8 cellular contexts compared by ENCODE assay signal in the genomic region with DNA sequence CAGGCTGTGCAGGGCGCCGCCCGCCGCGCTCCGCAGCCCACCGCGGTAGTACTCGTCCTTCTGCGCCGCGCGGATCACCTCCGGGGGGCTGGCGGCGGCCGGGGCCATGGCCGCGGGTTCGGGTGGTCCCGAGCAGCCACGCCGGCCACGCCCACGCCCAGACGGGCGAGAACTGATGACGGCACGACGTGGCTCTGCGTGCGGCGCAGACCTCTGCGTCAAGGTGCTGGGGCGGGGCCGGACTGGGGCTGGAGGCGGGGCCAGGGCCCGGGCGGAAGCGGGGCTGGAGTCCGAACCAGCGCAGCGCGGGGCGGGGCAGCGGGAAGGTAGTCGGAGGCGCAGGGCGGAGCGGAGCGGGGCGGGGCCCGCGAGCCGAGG. TPM values are rescaled to one million over a fixed set of nuclear protein-coding genes. Genes with fewer than 3 reads are reported as not detected.
A peak's percentile ranks its signal among the peaks of the same experiment; 100 is the strongest.
DNase-seq lines count a peak whose midpoint lies in the region; ATAC-seq, FAIRE-seq and TF ChIP-seq lines count a peak whose summit lies in the region.

Gene PEX10, minus strand, starts transcription at position 170 of the 378 bp plus-strand sequence. Its CDS starts 62 bp downstream, at position 108.

- H4K20me1 ChIP-seq in OCI-LY7 (ENCODE audit: insufficient read depth, low read length) (no peaks in the 10 kb centered on the region), endothelial cell of umbilical vein (replicated peaks; ENCODE audit: control insufficient read depth, extremely low read depth, insufficient read depth, low read length) (no peaks in the 10 kb centered on the region)

- H3K4me1 ChIP-seq in OCI-LY7 (ENCODE audit: insufficient read depth, low read length, poor library complexity, severe bottlenecking) (peaks cover 48% of the 10 kb centered on the region), endothelial cell of umbilical vein (ENCODE audit: control insufficient read depth, extremely low read depth, insufficient read depth, low read length) (peaks cover 10% of the 10 kb centered on the region)

- H3K4me3 ChIP-seq in OCI-LY7 (ENCODE audit: low read depth, low read length, poor library complexity, severe bottlenecking), result peak within 1 kb of the TSS; percentile 98
- H3K4me3 ChIP-seq in endothelial cell of umbilical vein (replicated peaks in 1 of 3; ENCODE audit: insufficient read depth in 1 of 3, low read depth in 1 of 3, low read length in 3 of 3), result peak within 1 kb of the TSS; percentile 57 to 85 (median 71)

- H3K9ac ChIP-seq in endothelial cell of umbilical vein (replicated peaks; ENCODE audit: extremely low read depth, insufficient read depth, low read length), result peak within 1 kb of the TSS; percentile 78

- peak within 1 kb of the TSS; percentile 80 for H2AFZ ChIP-seq in OCI-LY7 (ENCODE audit: low read length)
- H2AFZ ChIP-seq in endothelial cell of umbilical vein (ENCODE audit: low read depth, low read length), result peak within 1 kb of the TSS; percentile 58

- no peaks in the 10 kb centered on the region for H3K9me3 ChIP-seq in OCI-LY7 (ENCODE audit: low read length)
- no peaks in the 10 kb centered on the region for H3K9me3 ChIP-seq in endothelial cell of umbilical vein (replicated peaks; ENCODE audit: control insufficient read depth, insufficient read depth, low read length)

- no peaks in the 10 kb centered on the region for H3K9me1 ChIP-seq in endothelial cell of umbilical vein (replicated peaks; ENCODE audit: control insufficient read depth, extremely low read depth, insufficient read depth, low read length)

- dilution Hi-C loops in endothelial cell of umbilical vein (cut with MboI; ENCODE audit: extremely low pct_ligation_motif_present, low sequenced_read_pairs), result no loop called here

- H3K27me3 ChIP-seq in endothelial cell of umbilical vein (ENCODE audit: control insufficient read depth in 2 of 2, insufficient read depth in 2 of 2, low read length in 2 of 2), result no peaks in the 10 kb centered on the region

- FAIRE-seq in D721Med (lab: Jason Lieb, UNC) (no peak), endothelial cell of umbilical vein (lab: Jason Lieb, UNC) (peak; percentile 87)

- DNase-seq in D721Med (ENCODE audit: insufficient read length, low spot score) (peak; percentile 64), HuH-7 (ENCODE audit: low spot score) (peak; percentile 92), OCI-LY7 (ENCODE audit: low spot score) (peak; percentile 97), activated T-cell treated with anti-CD3 and anti-CD28 coated beads for 1 hour (ENCODE audit: low read depth) (peak; percentile 98), endothelial cell of umbilical vein (ENCODE audit: low read depth, low spot score) (peak; percentile 95), midbrain (lab: John Stamatoyannopoulos, UW) (peak; percentile 94)
- DNase-seq in stimulated activated CD8-positive, alpha-beta memory T cell treated with anti-CD3 and anti-CD28 coated beads, Interleukin-15, amount 100 ng/mL, for 48 hours (ENCODE audit: low read depth in 2 of 2), result peak; percentile 98 to 99

- H3K36me3 ChIP-seq in OCI-LY7 (ENCODE audit: insufficient read depth, low read length), result peaks cover 4% of the 10 kb centered on the region; the same call in 1 of the 2 replicates
- peaks cover 2 to 13% of the 10 kb centered on the region in 2 experiments for H3K36me3 ChIP-seq in endothelial cell of umbilical vein (ENCODE audit: control insufficient read depth in 2 of 2, extremely low read depth in 1 of 2, insufficient read depth in 2 of 2, low read length in 2 of 2)

- H3K27ac ChIP-seq in OCI-LY7 (ENCODE audit: low read depth, low read length, poor library complexity, severe bottlenecking) (peak within 1 kb of the TSS; percentile 73), endothelial cell of umbilical vein (ENCODE audit: insufficient read depth, low read depth, low read length) (peak within 1 kb of the TSS; percentile 57)

- POLR2A ChIA-PET in OCI-LY7 (lab: Charles Lee) (interaction anchor here (1.2 kb wide), 1 partner anchor 136 kb away, joined by 7 read pairs; no protein-coding TSS in a partner anchor), endothelial cell of umbilical vein (lab: Charles Lee) (no interaction called here)

- TF ChIP-seq POLR2A in endothelial cell of umbilical vein (IDR thresholded peaks at IDR 0.05; ENCODE audit: low read depth, low read length), result peak; percentile 28

- peak; percentile 68 for ATAC-seq in GM21526 (IDR thresholded peaks at IDR 0.05; ENCODE audit: low FRiP score, unreplicated experiment)

- H3K4me2 ChIP-seq in OCI-LY7 (ENCODE audit: low read length) (peak within 1 kb of the TSS; percentile 99), endothelial cell of umbilical vein (ENCODE audit: insufficient read depth, low read length) (peak within 1 kb of the TSS; percentile 78)

- intact Hi-C loops in OCI-LY7 (cut with micrococcal nuclease; ENCODE audit: unreplicated experiment) (loop anchor here (1.0 kb wide), 1 partner anchor 21 kb away; the partner anchor contains the start of genes MORN1 and RER1), endothelial cell of umbilical vein (cut with micrococcal nuclease) (loop anchor here (1.0 to 5.0 kb wide), 4 partner anchors 21 to 655 kb away; partner anchors contain the start of genes MORN1, PRDM16 and RER1)

- CTCF ChIA-PET in OCI-LY7 (lab: Charles Lee; ENCODE audit: unreplicated experiment) (no interaction called here), endothelial cell of umbilical vein (lab: Charles Lee) (interaction anchor here (1.0 to 1.9 kb wide), 4 partner anchors 135 to 1012 kb away, joined by 5 to 10 read pairs (median 7); partner anchors contain the start of gene FAAP20)

- no peaks in the 10 kb centered on the region for H3K9me2 ChIP-seq in OCI-LY7 (ENCODE audit: insufficient read depth, low read length)

- TF ChIP-seq CTCF in D721Med (IDR thresholded peaks at IDR 0.05; ENCODE audit: insufficient read depth, missing control alignments), result no peak
- no peak for TF ChIP-seq CTCF in OCI-LY7 (conservative IDR thresholded peaks at IDR 0.05; ENCODE audit: low read length)
- no peak for TF ChIP-seq CTCF in endothelial cell of umbilical vein (IDR thresholded peaks at IDR 0.05; ENCODE audit: extremely low read depth in 1 of 2, insufficient read depth in 1 of 2, low read depth in 1 of 2, low read length in 2 of 2)

- H3K79me2 ChIP-seq in OCI-LY7 (ENCODE audit: insufficient read depth, low read depth, low read length), result no peaks in the 10 kb centered on the region
- peaks cover 4% of the 10 kb centered on the region for H3K79me2 ChIP-seq in endothelial cell of umbilical vein (ENCODE audit: control insufficient read depth, insufficient read depth, low read length)

- BruUV-seq in OCI-LY7 (replicated peaks; lab: Mats Ljungman, UMichigan), result no TSS peak
- BruUV-seq in endothelial cell of umbilical vein (replicated peaks; lab: Mats Ljungman, UMichigan), result no TSS peak

TF ChIP-seq in endothelial cell of umbilical vein, 7 proteins besides CTCF, POLR2A, EP300 and RAD21:
- TF ChIP-seq POLR2AphosphoS5 (IDR thresholded peaks at IDR 0.05; ENCODE audit: insufficient read depth, low read depth, low read length) (peak; percentile 89), MAX (IDR thresholded peaks at IDR 0.05; ENCODE audit: insufficient read depth, insufficient read length) (peak; percentile 45), JUN (IDR thresholded peaks at IDR 0.05; ENCODE audit: borderline replicate concordance, insufficient read depth, insufficient read length, low read depth) (no peak), MYC (IDR thresholded peaks at IDR 0.05; ENCODE audit: low read depth, low read length) (peak; percentile 87), EZH2 (IDR thresholded peaks at IDR 0.05; ENCODE audit: borderline replicate concordance, low read depth, low read length, severe bottlenecking) (no peak)

RNA-seq across cellular contexts. Expression of gene PEX10, which starts in this region (rescaled TPM):
- 22.6 and 23.3 TPM in 2 replicates for total RNA-seq in OCI-LY7 (2014; rRNA removed; shearing (Covaris generic))
- total RNA-seq in OCI-LY7 (2022) (19.4 and 24.5 TPM in 2 replicates), endothelial cell of umbilical vein (23.0 and 26.7 TPM in 2 replicates)
- polyA plus RNA-seq in endothelial cell of umbilical vein, result 25.1 and 31.5 TPM in 2 replicates
- polyA plus RNA-seq in endothelial cell of umbilical vein (2011; cell fraction: cytosol; rRNA removed), result 20.0 and 25.0 TPM in 2 replicates
- 17.1 and 17.6 TPM in 2 replicates for polyA plus RNA-seq in endothelial cell of umbilical vein (2011; cell fraction: nucleus; rRNA removed)
- polyA plus RNA-seq in endothelial cell of umbilical vein (2012), result 15.0 and 16.1 TPM in 2 replicates
- polyA minus RNA-seq in endothelial cell of umbilical vein, result 14.5 and 18.2 TPM in 2 replicates
- 15.8 TPM for polyA minus RNA-seq in endothelial cell of umbilical vein (2011; cell fraction: cytosol; rRNA and poly(A)+ RNA removed)
- polyA minus RNA-seq in endothelial cell of umbilical vein (2011; cell fraction: nucleus; rRNA and poly(A)+ RNA removed), result 9.1 and 13.8 TPM in 2 replicates

Comparison
In these comparisons a context has a peak if more than half of its experiments do, and no peak if none do; other contexts are left out.
1. Peak in every context shown above with its lines: DNase-seq, ATAC-seq, H3K4me3 ChIP-seq and H3K27ac ChIP-seq.